Comparison of ENCODE assay signal across 8 cellular contexts in the genomic region with DNA sequence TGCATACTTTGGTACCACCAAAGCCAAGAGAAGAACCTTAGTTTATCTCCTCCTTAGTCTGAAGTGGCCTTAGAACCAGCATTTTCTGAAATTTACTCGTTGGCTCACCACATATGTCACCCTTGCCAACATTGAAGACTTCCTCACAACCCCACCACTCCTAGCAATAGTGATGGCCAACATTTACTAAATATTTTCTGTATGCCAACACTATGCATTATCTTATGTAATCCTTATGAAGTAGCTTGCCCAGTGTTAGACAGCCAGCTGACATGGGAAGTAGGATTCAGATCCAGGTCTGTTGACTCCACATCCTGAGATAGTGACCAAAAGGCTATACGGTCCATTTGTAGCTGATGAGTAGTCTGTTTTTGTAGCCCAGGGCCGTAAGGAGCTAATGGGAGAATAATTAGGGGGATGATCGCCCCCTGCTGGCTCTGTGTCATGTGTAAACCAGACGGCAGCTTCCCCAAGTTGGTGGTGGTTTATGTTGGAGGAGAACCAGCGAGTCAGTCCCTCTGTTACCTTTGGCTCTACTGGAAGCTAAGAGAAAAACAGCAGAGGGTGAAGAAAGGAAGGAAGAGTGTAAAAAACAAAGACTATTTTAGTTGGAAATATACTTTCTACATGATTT.
DNase-seq lines count a peak whose midpoint lies in the region; ATAC-seq and TF ChIP-seq lines count a peak whose summit lies in the region.

No MANE protein-coding gene starts in this region.

- no peak overlapping the region for H3K4me3 Mint-ChIP-seq in WTC11
- H3K4me3 Mint-ChIP-seq in central memory CD8-positive, alpha-beta T cell, result no peak overlapping the region

- POLR2A ChIA-PET in WTC11 (lab: Charles Lee), result interaction anchor here (0.8 to 1.6 kb wide), 4 partner anchors 23 to 210 kb away, joined by 3 to 7 read pairs (median 4); no protein-coding TSS in a partner anchor

- peaks cover 31% of the 10 kb centered on the region for H3K36me3 Mint-ChIP-seq in WTC11
- no peaks in the 10 kb centered on the region for H3K36me3 Mint-ChIP-seq in central memory CD8-positive, alpha-beta T cell (ENCODE audit: insufficient read depth)

- 0 out of 2 replicates have a peak, but pooled peaks cover 3% of the 10 kb centered on the region for H3K9me3 Mint-ChIP-seq in WTC11
- no peaks in the 10 kb centered on the region for H3K9me3 Mint-ChIP-seq in central memory CD8-positive, alpha-beta T cell

- H3K27ac Mint-ChIP-seq in WTC11, result peak overlapping the region; percentile 47; the same call in 1 of the 2 replicates
- H3K27ac Mint-ChIP-seq in central memory CD8-positive, alpha-beta T cell (ENCODE audit: low read depth), result no peak overlapping the region

- CTCF ChIA-PET in WTC11 (lab: Charles Lee), result interaction anchor here (0.6 to 4.4 kb wide), 57 partner anchors 9 to 604 kb away, joined by 3 to 42 read pairs (median 4); no protein-coding TSS in a partner anchor

- peak; percentile 92 for DNase-seq in ELF-1 (ENCODE audit: low read depth, low spot score)
- DNase-seq in NCI-H2227 treated with DMSO at 0.1 percent for 48 hours (lab: John Stamatoyannopoulos, UW), result peak; percentile 68
- peak; percentile 85 for DNase-seq in WTC11 (ENCODE audit: low spot score)
- DNase-seq in central memory CD8-positive, alpha-beta T cell (ENCODE audit: low spot score in 2 of 2), result peak; percentile 32 to 42
- peak; percentile 81 for DNase-seq in kidney glomerular epithelial cell (lab: John Stamatoyannopoulos, UW)
- peak; percentile 46 to 62 for DNase-seq in stimulated activated CD4-positive, alpha-beta T cell treated with anti-CD3 and anti-CD28 coated beads, Interleukin-1b, Interleukin-23, amount 100 ng/mL, for 4 hours (ENCODE audit: low read depth in 2 of 2)

- H3K4me1 Mint-ChIP-seq in WTC11, result peaks cover 20% of the 10 kb centered on the region
- peaks cover 5% of the 10 kb centered on the region for H3K4me1 Mint-ChIP-seq in central memory CD8-positive, alpha-beta T cell

- no peaks in the 10 kb centered on the region for H3K27me3 Mint-ChIP-seq in WTC11 (ENCODE audit: low read depth)
- H3K27me3 Mint-ChIP-seq in central memory CD8-positive, alpha-beta T cell, result peaks cover 42% of the 10 kb centered on the region

- peak; percentile 57 for TF ChIP-seq CTCF in WTC11 (IDR thresholded peaks at IDR 0.05)

- ATAC-seq in HG02763 (IDR thresholded peaks at IDR 0.05; ENCODE audit: unreplicated experiment) (peak; percentile 47), WTC11 (peak; percentile 82), HG03469 (IDR thresholded peaks at IDR 0.05; ENCODE audit: unreplicated experiment) (no peak)
- peak; percentile 36 for ATAC-seq in central memory CD8-positive, alpha-beta T cell (replicated peaks; ENCODE audit: extremely low read depth, poor library complexity, severe bottlenecking)

TF ChIP-seq in WTC11, 78 proteins besides CTCF, POLR2A, EP300 and RAD21 (continues in another document):
- TF ChIP-seq NFATC4 (CRISPR knock-in tag; IDR thresholded peaks at IDR 0.05), result no peak
- no peak for TF ChIP-seq EMX1 (CRISPR knock-in tag; IDR thresholded peaks at IDR 0.05)
- TF ChIP-seq CREB1 (CRISPR knock-in tag; IDR thresholded peaks at IDR 0.05), result no peak
- no peak for TF ChIP-seq ZNF671 (CRISPR knock-in tag; IDR thresholded peaks at IDR 0.05)
- TF ChIP-seq, protein P1, sequence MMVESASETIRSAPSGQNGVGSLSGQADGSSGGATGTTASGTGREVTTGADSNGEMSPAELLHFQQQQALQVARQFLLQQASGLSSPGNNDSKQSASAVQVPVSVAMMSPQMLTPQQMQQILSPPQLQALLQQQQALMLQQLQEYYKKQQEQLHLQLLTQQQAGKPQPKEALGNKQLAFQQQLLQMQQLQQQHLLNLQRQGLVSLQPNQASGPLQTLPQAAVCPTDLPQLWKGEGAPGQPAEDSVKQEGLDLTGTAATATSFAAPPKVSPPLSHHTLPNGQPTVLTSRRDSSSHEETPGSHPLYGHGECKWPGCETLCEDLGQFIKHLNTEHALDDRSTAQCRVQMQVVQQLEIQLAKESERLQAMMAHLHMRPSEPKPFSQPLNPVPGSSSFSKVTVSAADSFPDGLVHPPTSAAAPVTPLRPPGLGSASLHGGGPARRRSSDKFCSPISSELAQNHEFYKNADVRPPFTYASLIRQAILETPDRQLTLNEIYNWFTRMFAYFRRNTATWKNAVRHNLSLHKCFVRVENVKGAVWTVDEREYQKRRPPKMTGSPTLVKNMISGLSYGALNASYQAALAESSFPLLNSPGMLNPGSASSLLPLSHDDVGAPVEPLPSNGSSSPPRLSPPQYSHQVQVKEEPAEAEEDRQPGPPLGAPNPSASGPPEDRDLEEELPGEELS (CRISPR knock-in tag; IDR thresholded peaks at IDR 0.05), result no peak
- TF ChIP-seq, protein P2, sequence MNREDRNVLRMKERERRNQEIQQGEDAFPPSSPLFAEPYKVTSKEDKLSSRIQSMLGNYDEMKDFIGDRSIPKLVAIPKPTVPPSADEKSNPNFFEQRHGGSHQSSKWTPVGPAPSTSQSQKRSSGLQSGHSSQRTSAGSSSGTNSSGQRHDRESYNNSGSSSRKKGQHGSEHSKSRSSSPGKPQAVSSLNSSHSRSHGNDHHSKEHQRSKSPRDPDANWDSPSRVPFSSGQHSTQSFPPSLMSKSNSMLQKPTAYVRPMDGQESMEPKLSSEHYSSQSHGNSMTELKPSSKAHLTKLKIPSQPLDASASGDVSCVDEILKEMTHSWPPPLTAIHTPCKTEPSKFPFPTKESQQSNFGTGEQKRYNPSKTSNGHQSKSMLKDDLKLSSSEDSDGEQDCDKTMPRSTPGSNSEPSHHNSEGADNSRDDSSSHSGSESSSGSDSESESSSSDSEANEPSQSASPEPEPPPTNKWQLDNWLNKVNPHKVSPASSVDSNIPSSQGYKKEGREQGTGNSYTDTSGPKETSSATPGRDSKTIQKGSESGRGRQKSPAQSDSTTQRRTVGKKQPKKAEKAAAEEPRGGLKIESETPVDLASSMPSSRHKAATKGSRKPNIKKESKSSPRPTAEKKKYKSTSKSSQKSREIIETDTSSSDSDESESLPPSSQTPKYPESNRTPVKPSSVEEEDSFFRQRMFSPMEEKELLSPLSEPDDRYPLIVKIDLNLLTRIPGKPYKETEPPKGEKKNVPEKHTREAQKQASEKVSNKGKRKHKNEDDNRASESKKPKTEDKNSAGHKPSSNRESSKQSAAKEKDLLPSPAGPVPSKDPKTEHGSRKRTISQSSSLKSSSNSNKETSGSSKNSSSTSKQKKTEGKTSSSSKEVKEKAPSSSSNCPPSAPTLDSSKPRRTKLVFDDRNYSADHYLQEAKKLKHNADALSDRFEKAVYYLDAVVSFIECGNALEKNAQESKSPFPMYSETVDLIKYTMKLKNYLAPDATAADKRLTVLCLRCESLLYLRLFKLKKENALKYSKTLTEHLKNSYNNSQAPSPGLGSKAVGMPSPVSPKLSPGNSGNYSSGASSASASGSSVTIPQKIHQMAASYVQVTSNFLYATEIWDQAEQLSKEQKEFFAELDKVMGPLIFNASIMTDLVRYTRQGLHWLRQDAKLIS (CRISPR knock-in tag; IDR thresholded peaks at IDR 0.05; ENCODE audit: borderline replicate concordance), result no peak
- no peak for TF ChIP-seq SMAD3 (CRISPR knock-in tag; IDR thresholded peaks at IDR 0.05; ENCODE audit: borderline replicate concordance)
- TF ChIP-seq, protein P3, sequence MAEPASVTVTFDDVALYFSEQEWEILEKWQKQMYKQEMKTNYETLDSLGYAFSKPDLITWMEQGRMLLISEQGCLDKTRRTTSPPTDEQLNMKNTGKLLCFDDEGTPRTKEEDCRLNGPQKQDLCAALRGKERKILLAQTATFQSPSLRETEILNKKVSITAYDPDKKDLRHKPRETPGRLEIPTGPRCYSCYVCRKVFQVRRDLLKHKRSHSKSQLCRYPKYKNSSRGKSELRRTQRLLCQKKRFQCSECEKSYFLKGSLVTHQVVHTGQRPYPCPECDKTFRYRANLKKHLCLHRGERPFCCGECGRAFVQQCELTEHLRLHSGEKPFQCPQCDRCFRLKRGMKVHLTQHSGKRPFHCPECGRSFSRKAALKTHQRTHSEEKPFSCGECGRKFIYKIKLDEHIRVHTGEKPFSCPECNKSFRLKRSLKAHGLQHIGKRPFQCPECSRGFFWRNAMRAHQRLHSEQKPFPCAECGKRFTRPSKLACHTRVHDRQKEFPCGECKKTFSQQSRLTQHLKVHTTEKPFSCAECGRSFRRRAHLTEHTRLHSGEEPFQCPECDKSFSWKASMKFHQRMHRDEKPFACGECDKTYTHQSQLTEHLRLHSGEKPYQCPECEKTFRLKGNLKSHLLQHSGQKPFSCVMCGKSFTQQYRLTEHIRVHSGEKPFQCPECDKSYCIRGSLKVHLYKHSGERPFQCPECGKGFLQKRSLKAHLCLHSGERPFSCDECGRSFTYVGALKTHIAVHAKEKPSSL (CRISPR knock-in tag; conservative IDR thresholded peaks at IDR 0.05), result no peak
- TF ChIP-seq, protein P4, sequence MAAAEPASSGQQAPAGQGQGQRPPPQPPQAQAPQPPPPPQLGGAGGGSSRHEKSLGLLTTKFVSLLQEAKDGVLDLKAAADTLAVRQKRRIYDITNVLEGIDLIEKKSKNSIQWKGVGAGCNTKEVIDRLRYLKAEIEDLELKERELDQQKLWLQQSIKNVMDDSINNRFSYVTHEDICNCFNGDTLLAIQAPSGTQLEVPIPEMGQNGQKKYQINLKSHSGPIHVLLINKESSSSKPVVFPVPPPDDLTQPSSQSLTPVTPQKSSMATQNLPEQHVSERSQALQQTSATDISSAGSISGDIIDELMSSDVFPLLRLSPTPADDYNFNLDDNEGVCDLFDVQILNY (CRISPR knock-in tag; IDR thresholded peaks at IDR 0.05), result no peak
- no peak for TF ChIP-seq TEAD1 (CRISPR knock-in tag; IDR thresholded peaks at IDR 0.05)
- TF ChIP-seq, protein P5, sequence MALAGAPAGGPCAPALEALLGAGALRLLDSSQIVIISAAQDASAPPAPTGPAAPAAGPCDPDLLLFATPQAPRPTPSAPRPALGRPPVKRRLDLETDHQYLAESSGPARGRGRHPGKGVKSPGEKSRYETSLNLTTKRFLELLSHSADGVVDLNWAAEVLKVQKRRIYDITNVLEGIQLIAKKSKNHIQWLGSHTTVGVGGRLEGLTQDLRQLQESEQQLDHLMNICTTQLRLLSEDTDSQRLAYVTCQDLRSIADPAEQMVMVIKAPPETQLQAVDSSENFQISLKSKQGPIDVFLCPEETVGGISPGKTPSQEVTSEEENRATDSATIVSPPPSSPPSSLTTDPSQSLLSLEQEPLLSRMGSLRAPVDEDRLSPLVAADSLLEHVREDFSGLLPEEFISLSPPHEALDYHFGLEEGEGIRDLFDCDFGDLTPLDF (CRISPR knock-in tag; IDR thresholded peaks at IDR 0.05), result no peak
- TF ChIP-seq SMAD4 (CRISPR knock-in tag; IDR thresholded peaks at IDR 0.05), result no peak
- no peak for TF ChIP-seq GTF2I (CRISPR knock-in tag; conservative IDR thresholded peaks at IDR 0.05)
- TF ChIP-seq, protein P6, sequence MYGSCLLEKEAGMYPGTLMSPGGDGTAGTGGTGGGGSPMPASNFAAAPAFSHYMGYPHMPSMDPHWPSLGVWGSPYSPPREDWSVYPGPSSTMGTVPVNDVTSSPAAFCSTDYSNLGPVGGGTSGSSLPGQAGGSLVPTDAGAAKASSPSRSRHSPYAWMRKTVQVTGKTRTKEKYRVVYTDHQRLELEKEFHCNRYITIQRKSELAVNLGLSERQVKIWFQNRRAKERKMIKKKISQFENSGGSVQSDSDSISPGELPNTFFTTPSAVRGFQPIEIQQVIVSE (CRISPR knock-in tag; IDR thresholded peaks at IDR 0.05; ENCODE audit: borderline replicate concordance), result no peak
- TF ChIP-seq TEAD4 (CRISPR knock-in tag; IDR thresholded peaks at IDR 0.05), result no peak

Comparison
In these comparisons a context has a peak if more than half of its experiments do, and no peak if none do; other contexts are left out.
1. DNase-seq: peak in every context shown above with its lines; median percentile 92 in ELF-1; 85 in WTC11; 81 in kidney glomerular epithelial cell; 68 in NCI-H2227 treated with DMSO at 0.1 percent for 48 hours; 54 in stimulated activated CD4-positive, alpha-beta T cell treated with anti-CD3 and anti-CD28 coated beads, Interleukin-1b, Interleukin-23, amount 100 ng/mL, for 4 hours; 37 in central memory CD8-positive, alpha-beta T cell.